25 cellular contexts compared by ENCODE assay signal in the genomic region with DNA sequence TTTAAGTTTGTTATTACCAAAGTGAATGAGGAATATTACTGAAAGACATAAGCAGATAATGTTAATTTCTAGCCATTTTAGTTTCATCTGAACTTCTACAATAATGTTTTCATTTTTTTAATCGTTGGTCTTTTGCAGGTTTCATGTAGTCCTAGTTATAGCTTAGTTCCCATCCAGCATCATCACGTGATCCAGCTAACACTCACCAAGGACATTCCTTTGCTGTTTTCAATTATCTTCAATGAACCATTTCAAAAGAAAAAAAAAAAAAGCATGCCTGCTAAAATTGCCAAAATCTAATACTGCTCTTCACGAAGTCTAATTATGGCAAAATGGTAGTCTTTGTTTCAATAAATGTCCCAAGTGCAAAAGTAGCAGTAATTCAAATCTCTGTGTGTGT.
DNase-seq lines count a peak whose midpoint lies in the region; ATAC-seq and TF ChIP-seq lines count a peak whose summit lies in the region.
"Had no signal": no experiment of that assay in that cellular context is flagged by ENCODE, and none has a peak within 500 bp of the region (broad histone marks: within the 10 kb centered on the region; RNA-seq: fewer than 3 reads in every experiment).

No MANE protein-coding gene starts in this region.

- no peak for TF ChIP-seq CTCF in PC-3 (conservative IDR thresholded peaks at IDR 0.05; ENCODE audit: low read depth, low read length)
- no peak for TF ChIP-seq CTCF in osteoblast (IDR thresholded peaks at IDR 0.05; ENCODE audit: extremely low read depth, low read depth, low read length)

- BruUV-seq in PC-3 (replicated peaks; lab: Mats Ljungman, UMichigan), result no TSS peak

- H3K9me3 ChIP-seq in PC-3 (ENCODE audit: low read length), result no peaks in the 10 kb centered on the region
- no peaks in the 10 kb centered on the region for H3K9me3 ChIP-seq in osteoblast (ENCODE audit: low read depth, low read length)
- H3K9me3 ChIP-seq: lower lobe of right lung, Peyer's patch, sigmoid colon, stomach, transverse colon had no signal

- peaks cover 11% of the 10 kb centered on the region for H3K4me1 ChIP-seq in PC-3 (ENCODE audit: insufficient read depth, low read length)
- H3K4me1 ChIP-seq in osteoblast (ENCODE audit: insufficient read depth, low read length), result no peaks in the 10 kb centered on the region
- H3K4me1 ChIP-seq: lower lobe of right lung, Peyer's patch, sigmoid colon, stomach, transverse colon had no signal

- H3K36me3 ChIP-seq in PC-3 (ENCODE audit: low read depth, low read length) (no peaks in the 10 kb centered on the region), osteoblast (ENCODE audit: insufficient read depth, low read length) (no peaks in the 10 kb centered on the region)
- H3K36me3 ChIP-seq: lower lobe of right lung, Peyer's patch, sigmoid colon, stomach, transverse colon had no signal

- no peak overlapping the region for H3K9ac ChIP-seq in PC-3 (ENCODE audit: low read length)

- peak overlapping the region; percentile 63 for H3K4me2 ChIP-seq in PC-3 (ENCODE audit: low read length)
- peak overlapping the region; percentile 27 for H3K4me2 ChIP-seq in osteoblast (ENCODE audit: insufficient read depth, low read length)

- no peaks in the 10 kb centered on the region for H3K9me2 ChIP-seq in PC-3 (replicated peaks; ENCODE audit: low read length)

- H3K27me3 ChIP-seq in PC-3 (ENCODE audit: low read length) (no peaks in the 10 kb centered on the region), osteoblast (ENCODE audit: insufficient read depth, low read length) (no peaks in the 10 kb centered on the region)
- H3K27me3 ChIP-seq: Peyer's patch, sigmoid colon, stomach, transverse colon had no signal

- intact Hi-C loops in PC-3 (cut with micrococcal nuclease), result no loop called here

- no peak for ATAC-seq in PC-3
- ATAC-seq in HG03159 (IDR thresholded peaks at IDR 0.05; ENCODE audit: unreplicated experiment), result no peak
- ATAC-seq: esophagus mucosa, lower lobe of right lung had no signal

- H2AFZ ChIP-seq in PC-3 (ENCODE audit: low read length) (peak overlapping the region; percentile 40; the same call in 1 of the 2 replicates), osteoblast (ENCODE audit: low read length) (peak overlapping the region; percentile 67)

- no peaks in the 10 kb centered on the region for H3K79me2 ChIP-seq in PC-3 (ENCODE audit: low read length)
- H3K79me2 ChIP-seq in osteoblast (ENCODE audit: insufficient read depth, low read length), result no peaks in the 10 kb centered on the region

- H3K4me3 ChIP-seq in PC-3 (ENCODE audit: low read length) (no peak overlapping the region), osteoblast (ENCODE audit: insufficient read depth, low read length) (no peak overlapping the region)
- H3K4me3 ChIP-seq: lower lobe of right lung, Peyer's patch, sigmoid colon, stomach, transverse colon had no signal

- POLR2A ChIA-PET in PC-3 (lab: Charles Lee; ENCODE audit: unreplicated experiment), result interaction anchor here (0.6 kb wide), 1 partner anchor 15 kb away, joined by 5 read pairs; no protein-coding TSS in a partner anchor

- CTCF ChIA-PET in PC-3 (lab: Charles Lee), result no interaction called here

- H4K20me1 ChIP-seq in PC-3 (ENCODE audit: low read length) (no peaks in the 10 kb centered on the region), osteoblast (ENCODE audit: insufficient read depth, low read length) (no peaks in the 10 kb centered on the region)

- 0 out of 2 replicates have a peak overlapping the region, but pooled peaks have one; percentile 13 for H3K27ac ChIP-seq in PC-3 (ENCODE audit: low read length)
- H3K27ac ChIP-seq in osteoblast (ENCODE audit: low read depth, low read length), result no peak overlapping the region
- H3K27ac ChIP-seq: lower lobe of right lung, Peyer's patch, sigmoid colon, stomach, transverse colon had no signal

- DNase-seq in EL, result peak; percentile 23
- DNase-seq in PC-3, result no peak
- DNase-seq in epidermal melanocyte (ENCODE audit: insufficient read length, low spot score), result peak; percentile 17
- no peak for DNase-seq in osteoblast (ENCODE audit: insufficient read length, low spot score, missing footprints)
- DNase-seq in NCI-H2196 (lab: John Stamatoyannopoulos, UW; ENCODE audit: unreplicated experiment), result no peak
- DNase-seq in anterior cingulate cortex (lab: John Stamatoyannopoulos, UW), result no peak
- DNase-seq in GM19238 (ENCODE audit: insufficient read length, low spot score), result no peak
- DNase-seq: activated CD4-positive, alpha-beta memory T cell treated with anti-CD3 and anti-CD28 coated beads for 36 hours; activated effector memory CD4-positive, alpha-beta T cell treated with Interleukin-2 at 50 U/mL for 16 hours; activated naive CD8-positive, alpha-beta T cell treated with anti-CD3 and anti-CD28 coated beads for 36 hours; activated T-cell treated with anti-CD3 and anti-CD28 coated beads for 4 hours; CD4-positive, alpha-beta T cell; DMS 273 treated with DMSO at 0.1 percent for 48 hours; effector CD8-positive, alpha-beta T cell; glutamatergic neuron; kidney glomerular epithelial cell; lower lobe of right lung; NCI-H526; Peyer's patch; sigmoid colon; stomach; T-helper 1 cell; transverse colon had no signal

- no peaks in the 10 kb centered on the region for H3F3A ChIP-seq in PC-3 (ENCODE audit: low read length, unreplicated experiment)

Comparison
In these comparisons a context has a peak if more than half of its experiments do, and no peak if none do; other contexts are left out.
1. DNase-seq: peak in EL (single experiment) and epidermal melanocyte (single experiment); none in PC-3 (single experiment), osteoblast (single experiment), NCI-H2196 (single experiment), anterior cingulate cortex (0 of 58) and GM19238 (single experiment).